Comparison of ENCODE assay signal across 16 cellular contexts in the genomic region with DNA sequence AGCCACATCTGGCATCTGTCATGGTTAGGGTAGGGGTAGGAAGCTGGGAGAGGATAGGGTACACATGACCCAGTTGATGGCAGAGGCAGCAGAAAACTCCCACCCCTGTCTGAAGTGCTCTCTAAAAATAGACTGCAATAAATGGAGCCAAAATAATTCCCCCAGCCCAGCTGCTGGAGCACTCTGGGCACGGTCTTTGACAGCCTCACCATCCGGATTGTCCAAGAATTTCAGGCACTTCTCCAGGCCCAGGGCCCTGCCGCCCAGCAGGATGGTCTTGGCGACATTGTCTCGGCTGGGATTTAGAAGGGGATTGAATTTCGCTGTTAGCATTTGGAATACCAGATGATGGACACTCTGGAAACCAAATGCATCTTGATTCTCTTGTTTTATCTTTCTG.
DNase-seq lines count a peak whose midpoint lies in the region; ATAC-seq and TF ChIP-seq lines count a peak whose summit lies in the region.
"Had no signal": no experiment of that assay in that cellular context is flagged by ENCODE, and none has a peak within 500 bp of the region (broad histone marks: within the 10 kb centered on the region; RNA-seq: fewer than 3 reads in every experiment).

No MANE protein-coding gene starts in this region.

- H3K9me3 ChIP-seq in heart right ventricle = no peaks in the 10 kb centered on the region
- H3K9me3 ChIP-seq: ovary, transverse colon had no signal

- H3K4me1 Mint-ChIP-seq in stimulated activated naive CD8-positive, alpha-beta T cell treated with anti-CD3 and anti-CD28 coated beads, Interleukin-15, amount 100 ng/mL, for 72 hours = peaks cover 50% of the 10 kb centered on the region

- no peak overlapping the region for H3K27ac Mint-ChIP-seq in stimulated activated naive CD8-positive, alpha-beta T cell treated with anti-CD3 and anti-CD28 coated beads, Interleukin-15, amount 100 ng/mL, for 72 hours
- H3K27ac Mint-ChIP-seq: HFFc6 had no signal

- peaks cover 0 to 3% (median 0%) of the 10 kb centered on the region in 9 donors for H3K36me3 ChIP-seq in heart right ventricle
- H3K36me3 ChIP-seq: ovary, transverse colon had no signal

- TF ChIP-seq CTCF in heart right ventricle (IDR thresholded peaks at IDR 0.05) = no peak

- no peaks in the 10 kb centered on the region for H3K27me3 Mint-ChIP-seq in stimulated activated naive CD8-positive, alpha-beta T cell treated with anti-CD3 and anti-CD28 coated beads, Interleukin-15, amount 100 ng/mL, for 72 hours

- peaks cover 24 to 80% (median 61%) of the 10 kb centered on the region in 9 donors for H3K4me1 ChIP-seq in heart right ventricle

- no peak overlapping the region for H3K4me3 ChIP-seq in heart right ventricle
- H3K4me3 ChIP-seq: ovary, smooth muscle cell, transverse colon had no signal

- ATAC-seq in heart right ventricle (peak in 7 of 8 donors; percentile 14 to 68 (median 31)), GM18502 (IDR thresholded peaks at IDR 0.05; ENCODE audit: poor library complexity, unreplicated experiment) (no peak)
- no peak for ATAC-seq in stimulated activated naive CD8-positive, alpha-beta T cell treated with anti-CD3 and anti-CD28 coated beads, Interleukin-15, amount 100 ng/mL, for 72 hours

- WGBS in heart right ventricle, 2 donors = 30 to 42% methylated on average over 6 of the region's 6 CpGs

- H3K9me3 Mint-ChIP-seq in stimulated activated naive CD8-positive, alpha-beta T cell treated with anti-CD3 and anti-CD28 coated beads, Interleukin-15, amount 100 ng/mL, for 72 hours = no peaks in the 10 kb centered on the region
- H3K9me3 Mint-ChIP-seq: HFFc6 had no signal

- DNase-seq in DMS79 (lab: John Stamatoyannopoulos, UW) = peak; percentile 22
- DNase-seq in NCI-H524 treated with DMSO at 0.1 percent for 48 hours (lab: John Stamatoyannopoulos, UW) = peak; percentile 75
- DNase-seq in heart right ventricle = peak in 1 of 2 donors; percentile 50
- peak; percentile 37 for DNase-seq in pons (ENCODE audit: low spot score)
- DNase-seq in stimulated activated naive CD8-positive, alpha-beta T cell treated with anti-CD3 and anti-CD28 coated beads, Interleukin-15, amount 100 ng/mL, for 72 hours = no peak
- no peak for DNase-seq in DMS153 treated with DMSO at 0.1 percent for 48 hours (lab: John Stamatoyannopoulos, UW; ENCODE audit: unreplicated experiment)
- no peak for DNase-seq in GM03348 (ENCODE audit: low spot score)
- DNase-seq: activated gamma-delta T cell treated with Interleukin-2 at 50 U/mL for 16 hours, DMS53, HFFc6, IMR-90, ovary, T-helper 2 cell, transverse colon had no signal

- intact Hi-C loops in heart right ventricle (cut with DNase I) = loop anchor here in 5 of 10 donors (5.0 kb wide), 1 partner anchor 37 kb away; no protein-coding TSS in a partner anchor

- peak overlapping the region in 7 of 10 donors; percentile 44 to 93 (median 56) for H3K27ac ChIP-seq in heart right ventricle
- H3K27ac ChIP-seq: ovary, transverse colon had no signal

- H3K27me3 ChIP-seq in heart right ventricle = no peaks in the 10 kb centered on the region
- H3K27me3 ChIP-seq: ovary, transverse colon had no signal

- no peak overlapping the region for H3K4me3 Mint-ChIP-seq in stimulated activated naive CD8-positive, alpha-beta T cell treated with anti-CD3 and anti-CD28 coated beads, Interleukin-15, amount 100 ng/mL, for 72 hours
- H3K4me3 Mint-ChIP-seq: HFFc6 had no signal

Comparison
In these comparisons a context has a peak if more than half of its experiments do, and no peak if none do; other contexts are left out.
1. DNase-seq: peak in DMS79 (single experiment), NCI-H524 treated with DMSO at 0.1 percent for 48 hours (single experiment) and pons (single experiment); none in stimulated activated naive CD8-positive, alpha-beta T cell treated with anti-CD3 and anti-CD28 coated beads, Interleukin-15, amount 100 ng/mL, for 72 hours (0 of 2), DMS153 treated with DMSO at 0.1 percent for 48 hours (single experiment) and GM03348 (single experiment).
2. ATAC-seq: peak in heart right ventricle (7 of 8); none in GM18502 (single experiment) and stimulated activated naive CD8-positive, alpha-beta T cell treated with anti-CD3 and anti-CD28 coated beads, Interleukin-15, amount 100 ng/mL, for 72 hours (single experiment).